Comparison of ENCODE assay signal across 9 cellular contexts in genomic region chr2:20665261-20666113, GRCh38. TPM values are rescaled to one million over a fixed set of nuclear protein-coding genes. Genes with fewer than 3 reads are reported as not detected.
DNase-seq lines count a peak whose midpoint lies in the region; ATAC-seq, FAIRE-seq and TF ChIP-seq lines count a peak whose summit lies in the region.
"Had no signal": no experiment of that assay in that cellular context is flagged by ENCODE, and none has a peak within 500 bp of the region (broad histone marks: within the 10 kb centered on the region; RNA-seq: fewer than 3 reads in every experiment).

No MANE protein-coding gene starts in this region.

- peaks cover 77% of the 10 kb centered on the region for H3K27me3 Mint-ChIP-seq in T-helper 2 cell treated with Interferon-gamma antibody and Interleukin-4, amounts not matched to agents 5 μg/mL and 100 μg/mL, for 36 hours (ENCODE audit: low read depth)
- H3K27me3 Mint-ChIP-seq in activated B cell treated with CpG ODN at 0.5 μM for 24 hours = peaks cover 11% of the 10 kb centered on the region
- H3K27me3 Mint-ChIP-seq in stimulated activated naive CD8-positive, alpha-beta T cell treated with anti-CD3 and anti-CD28 coated beads, Interleukin-15, amount 100 ng/mL, for 72 hours = peaks cover 94% of the 10 kb centered on the region

- peak overlapping the region; percentile 21 for H3K4me3 Mint-ChIP-seq in T-helper 2 cell treated with Interferon-gamma antibody and Interleukin-4, amounts not matched to agents 5 μg/mL and 100 μg/mL, for 36 hours
- H3K4me3 Mint-ChIP-seq in activated B cell treated with CpG ODN at 0.5 μM for 24 hours = peak overlapping the region; percentile 87
- peak overlapping the region; percentile 82 to 86 for H3K4me3 Mint-ChIP-seq in stimulated activated naive CD8-positive, alpha-beta T cell treated with anti-CD3 and anti-CD28 coated beads, Interleukin-15, amount 100 ng/mL, for 72 hours

- peak overlapping the region; percentile 73 for H3K9ac ChIP-seq in kidney (ENCODE audit: low read length in 2 of 2)

- no peaks in the 10 kb centered on the region for H3K9me3 Mint-ChIP-seq in T-helper 2 cell treated with Interferon-gamma antibody and Interleukin-4, amounts not matched to agents 5 μg/mL and 100 μg/mL, for 36 hours
- H3K9me3 Mint-ChIP-seq in activated B cell treated with CpG ODN at 0.5 μM for 24 hours = no peaks in the 10 kb centered on the region
- no peaks in the 10 kb centered on the region for H3K9me3 Mint-ChIP-seq in stimulated activated naive CD8-positive, alpha-beta T cell treated with anti-CD3 and anti-CD28 coated beads, Interleukin-15, amount 100 ng/mL, for 72 hours

- peak overlapping the region; percentile 77 to 78 for H3K27ac ChIP-seq in kidney (ENCODE audit: low read depth in 2 of 2, low read length in 2 of 2)

- no peaks in the 10 kb centered on the region for H3K36me3 Mint-ChIP-seq in T-helper 2 cell treated with Interferon-gamma antibody and Interleukin-4, amounts not matched to agents 5 μg/mL and 100 μg/mL, for 36 hours (ENCODE audit: low read depth)
- H3K36me3 Mint-ChIP-seq in activated B cell treated with CpG ODN at 0.5 μM for 24 hours (ENCODE audit: low read depth) = no peaks in the 10 kb centered on the region

- H3K27ac Mint-ChIP-seq in T-helper 2 cell treated with Interferon-gamma antibody and Interleukin-4, amounts not matched to agents 5 μg/mL and 100 μg/mL, for 36 hours = no peak overlapping the region
- H3K27ac Mint-ChIP-seq in activated B cell treated with CpG ODN at 0.5 μM for 24 hours = peak overlapping the region; percentile 41
- no peak overlapping the region for H3K27ac Mint-ChIP-seq in stimulated activated naive CD8-positive, alpha-beta T cell treated with anti-CD3 and anti-CD28 coated beads, Interleukin-15, amount 100 ng/mL, for 72 hours

- H3K36me3 ChIP-seq in kidney (ENCODE audit: control insufficient read depth in 1 of 2, insufficient read depth in 2 of 2, low read length in 2 of 2) = no peaks in the 10 kb centered on the region

- no peak for TF ChIP-seq CTCF in activated B cell treated with CpG ODN at 0.5 μM for 24 hours (IDR thresholded peaks at IDR 0.05)
- no peak for TF ChIP-seq CTCF in kidney (IDR thresholded peaks at IDR 0.05; ENCODE audit: borderline replicate concordance, extremely low read depth, insufficient read depth)

- no peaks in the 10 kb centered on the region for H3K9me3 ChIP-seq in kidney (ENCODE audit: control insufficient read depth in 1 of 2, low read length in 2 of 2)

- POLR2A ChIA-PET in activated B cell treated with CpG ODN at 0.5 μM for 24 hours (lab: Charles Lee) = interaction anchor here (1.1 to 3.5 kb wide), 8 partner anchors 12 to 297 kb away, joined by 3 to 116 read pairs (median 14); partner anchors contain the start of genes HS1BP3, LDAH and RHOB

- H3K4me1 Mint-ChIP-seq in T-helper 2 cell treated with Interferon-gamma antibody and Interleukin-4, amounts not matched to agents 5 μg/mL and 100 μg/mL, for 36 hours (ENCODE audit: low read depth) = peaks cover 3% of the 10 kb centered on the region
- peaks cover 30% of the 10 kb centered on the region for H3K4me1 Mint-ChIP-seq in activated B cell treated with CpG ODN at 0.5 μM for 24 hours
- H3K4me1 Mint-ChIP-seq in stimulated activated naive CD8-positive, alpha-beta T cell treated with anti-CD3 and anti-CD28 coated beads, Interleukin-15, amount 100 ng/mL, for 72 hours = peaks cover 36% of the 10 kb centered on the region

- FAIRE-seq in kidney (lab: Jason Lieb, UNC) = no peak

- intact Hi-C loops in activated B cell treated with CpG ODN at 0.5 μM for 24 hours (cut with micrococcal nuclease) (loop anchor here (1.0 to 5.0 kb wide), 5 partner anchors 30 to 1318 kb away; partner anchors contain the start of gene LDAH), kidney (cut with DNase I) (no loop called here)

- H3K4me3 ChIP-seq in kidney (ENCODE audit: low read length in 2 of 2) = peak overlapping the region; percentile 61 to 67

- peaks cover 13 to 24% of the 10 kb centered on the region in 2 donors for H3K4me1 ChIP-seq in kidney (ENCODE audit: control insufficient read depth in 1 of 2, insufficient read depth in 1 of 2, low read depth in 1 of 2, low read length in 2 of 2)

- ATAC-seq in activated B cell treated with CpG ODN at 0.5 μM for 24 hours (ENCODE audit: low read depth) (peak; percentile 5), GM21360 (IDR thresholded peaks at IDR 0.05; ENCODE audit: unreplicated experiment) (no peak)
- ATAC-seq in stimulated activated naive CD8-positive, alpha-beta T cell treated with anti-CD3 and anti-CD28 coated beads, Interleukin-15, amount 100 ng/mL, for 72 hours = no peak

- CTCF ChIA-PET in activated B cell treated with CpG ODN at 0.5 μM for 24 hours (lab: Charles Lee) = interaction anchor here (0.8 to 5.7 kb wide), 5 partner anchors 11 to 314 kb away, joined by 3 to 69 read pairs (median 7); partner anchors contain the start of gene HS1BP3

- DNase-seq in T-helper 2 cell treated with Interferon-gamma antibody and Interleukin-4, amounts not matched to agents 5 μg/mL and 100 μg/mL, for 36 hours (ENCODE audit: low spot score) = no peak
- DNase-seq in T-helper 2 cell = no peak
- DNase-seq in activated B cell treated with CpG ODN at 0.5 μM for 24 hours = no peak
- peak; percentile 82 for DNase-seq in kidney
- no peak for DNase-seq in stimulated activated naive CD8-positive, alpha-beta T cell treated with anti-CD3 and anti-CD28 coated beads, Interleukin-15, amount 100 ng/mL, for 72 hours
- DNase-seq in COR-L47 (lab: John Stamatoyannopoulos, UW) = no peak
- no peak for DNase-seq in H4 (ENCODE audit: low spot score)
- DNase-seq: SHP77 had no signal

RNA-seq across cellular contexts. Expression of gene GDF7, which starts 1.5 kb away (rescaled TPM):
- 5.9 and 6.7 TPM in 2 replicates for total RNA-seq in activated B cell treated with CpG ODN at 0.5 μM for 24 hours
- total RNA-seq in kidney = 12.5 TPM
- 1.8 TPM for polyA plus RNA-seq in kidney (ENCODE audit: insufficient read depth, low read depth, low replicate concordance)
- 0.02 and 0.04 TPM in 2 replicates for total RNA-seq in H4 (2014; rRNA removed; shearing (Covaris generic))

RNA-seq across cellular contexts. Expression of gene HS1BP3, which starts 14.6 kb away (rescaled TPM):
- total RNA-seq in activated B cell treated with CpG ODN at 0.5 μM for 24 hours = 13.0 and 13.1 TPM in 2 replicates
- total RNA-seq in kidney = 35.5 TPM
- polyA plus RNA-seq in kidney (ENCODE audit: insufficient read depth, low read depth, low replicate concordance) = 37.5 TPM
- total RNA-seq in H4 (2014; rRNA removed; shearing (Covaris generic)) = 5.7 and 6.7 TPM in 2 replicates

Comparison
In these comparisons a context has a peak if more than half of its experiments do, and no peak if none do; other contexts are left out.
1. H3K4me3 Mint-ChIP-seq: peak in every context shown above with its lines; median percentile 87 in activated B cell treated with CpG ODN at 0.5 μM for 24 hours; 84 in stimulated activated naive CD8-positive, alpha-beta T cell treated with anti-CD3 and anti-CD28 coated beads, Interleukin-15, amount 100 ng/mL, for 72 hours; 21 in T-helper 2 cell treated with Interferon-gamma antibody and Interleukin-4, amounts not matched to agents 5 μg/mL and 100 μg/mL, for 36 hours.